ENCODE assay signal across 3 cellular contexts in the genomic region with DNA sequence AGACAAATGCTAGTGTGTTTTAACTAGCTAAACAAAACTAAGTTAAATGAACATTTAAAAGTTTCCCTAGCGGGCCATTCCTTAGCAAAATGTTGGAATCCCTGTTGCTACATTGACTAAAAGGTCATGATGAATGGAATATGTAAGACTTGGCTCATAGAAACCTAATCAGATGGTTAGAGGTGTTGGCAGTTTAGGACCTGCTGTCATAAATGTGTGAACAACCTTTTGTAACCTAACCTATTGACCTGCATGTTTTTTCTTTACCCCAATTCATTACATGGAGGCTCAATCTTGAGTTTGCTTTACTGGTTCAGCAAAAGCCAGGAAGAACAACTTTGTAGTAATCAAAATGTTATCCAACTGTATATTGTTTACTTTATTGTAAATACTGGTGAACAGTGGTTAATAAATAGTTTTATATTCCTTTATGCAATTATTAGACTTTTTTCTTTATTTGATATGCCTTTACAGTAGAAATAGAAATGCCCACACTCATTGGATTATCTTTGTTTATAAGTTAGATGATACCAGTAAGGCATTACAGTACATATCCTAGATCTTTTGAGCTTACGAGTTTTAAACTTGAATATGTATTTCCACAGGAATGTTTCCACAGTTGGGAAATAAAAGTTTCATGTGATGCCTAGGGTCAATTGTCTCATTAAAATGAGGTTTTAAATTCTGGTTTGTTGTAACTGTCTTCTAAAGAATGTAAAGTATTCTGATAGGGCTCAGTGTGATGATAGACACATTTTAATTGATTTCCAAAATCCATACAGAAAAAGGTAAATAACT.
TF ChIP-seq lines count a peak whose summit lies in the region.

No MANE protein-coding gene starts in this region.

TF ChIP-seq in GM12891, 5 proteins besides CTCF, POLR2A, EP300 and RAD21:
- no peak for TF ChIP-seq POLR2AphosphoS5 (IDR thresholded peaks at IDR 0.05; ENCODE audit: low read depth, low read length)
- no peak for TF ChIP-seq POU2F2 (IDR thresholded peaks at IDR 0.05; ENCODE audit: low read depth, low read length)
- no peak for TF ChIP-seq PAX5 (IDR thresholded peaks at IDR 0.05; ENCODE audit: insufficient read depth, low read length, severe bottlenecking)
- no peak for TF ChIP-seq SPI1 (IDR thresholded peaks at IDR 0.05; ENCODE audit: low read depth, low read length)
- no peak for TF ChIP-seq TAF1 (IDR thresholded peaks at IDR 0.05; ENCODE audit: low read depth, low read length)

TF ChIP-seq in K562, 482 proteins besides CTCF, POLR2A, EP300 and RAD21 (continues in another document):
- TF ChIP-seq, protein P1, sequence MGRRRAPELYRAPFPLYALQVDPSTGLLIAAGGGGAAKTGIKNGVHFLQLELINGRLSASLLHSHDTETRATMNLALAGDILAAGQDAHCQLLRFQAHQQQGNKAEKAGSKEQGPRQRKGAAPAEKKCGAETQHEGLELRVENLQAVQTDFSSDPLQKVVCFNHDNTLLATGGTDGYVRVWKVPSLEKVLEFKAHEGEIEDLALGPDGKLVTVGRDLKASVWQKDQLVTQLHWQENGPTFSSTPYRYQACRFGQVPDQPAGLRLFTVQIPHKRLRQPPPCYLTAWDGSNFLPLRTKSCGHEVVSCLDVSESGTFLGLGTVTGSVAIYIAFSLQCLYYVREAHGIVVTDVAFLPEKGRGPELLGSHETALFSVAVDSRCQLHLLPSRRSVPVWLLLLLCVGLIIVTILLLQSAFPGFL (CRISPR knock-in tag; IDR thresholded peaks at IDR 0.05) = no peak
- 0 out of 2 replicates have a peak, but pooled peaks have one; percentile 37 for TF ChIP-seq ZNF347 (CRISPR knock-in tag; IDR thresholded peaks at IDR 0.05; ENCODE audit: low read depth)
- no peak for TF ChIP-seq ZNF583 (CRISPR knock-in tag; IDR thresholded peaks at IDR 0.05)
- TF ChIP-seq SREBF2 (CRISPR knock-in tag; IDR thresholded peaks at IDR 0.05) = no peak
- no peak for TF ChIP-seq DMBX1 (CRISPR knock-in tag; IDR thresholded peaks at IDR 0.05; ENCODE audit: borderline replicate concordance)
- no peak for TF ChIP-seq ZNF507 (tag; conservative IDR thresholded peaks at IDR 0.05)
- TF ChIP-seq, protein P2, sequence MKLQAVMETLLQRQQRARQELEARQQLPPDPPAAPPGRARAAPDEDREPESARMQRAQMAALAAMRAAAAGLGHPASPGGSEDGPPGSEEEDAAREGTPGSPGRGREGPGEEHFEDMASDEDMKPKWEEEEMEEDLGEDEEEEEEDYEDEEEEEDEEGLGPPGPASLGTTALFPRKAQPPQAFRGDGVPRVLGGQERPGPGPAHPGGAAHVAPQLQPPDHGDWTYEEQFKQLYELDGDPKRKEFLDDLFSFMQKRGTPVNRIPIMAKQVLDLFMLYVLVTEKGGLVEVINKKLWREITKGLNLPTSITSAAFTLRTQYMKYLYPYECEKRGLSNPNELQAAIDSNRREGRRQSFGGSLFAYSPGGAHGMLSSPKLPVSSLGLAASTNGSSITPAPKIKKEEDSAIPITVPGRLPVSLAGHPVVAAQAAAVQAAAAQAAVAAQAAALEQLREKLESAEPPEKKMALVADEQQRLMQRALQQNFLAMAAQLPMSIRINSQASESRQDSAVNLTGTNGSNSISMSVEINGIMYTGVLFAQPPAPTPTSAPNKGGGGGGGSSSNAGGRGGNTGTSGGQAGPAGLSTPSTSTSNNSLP (IDR thresholded peaks at IDR 0.05; ENCODE audit: borderline replicate concordance, low read depth, low read length) = no peak
- no peak for TF ChIP-seq POU5F1 (IDR thresholded peaks at IDR 0.05; ENCODE audit: borderline replicate concordance, low read depth, low read length, partially characterized antibody)
- TF ChIP-seq, protein P3, sequence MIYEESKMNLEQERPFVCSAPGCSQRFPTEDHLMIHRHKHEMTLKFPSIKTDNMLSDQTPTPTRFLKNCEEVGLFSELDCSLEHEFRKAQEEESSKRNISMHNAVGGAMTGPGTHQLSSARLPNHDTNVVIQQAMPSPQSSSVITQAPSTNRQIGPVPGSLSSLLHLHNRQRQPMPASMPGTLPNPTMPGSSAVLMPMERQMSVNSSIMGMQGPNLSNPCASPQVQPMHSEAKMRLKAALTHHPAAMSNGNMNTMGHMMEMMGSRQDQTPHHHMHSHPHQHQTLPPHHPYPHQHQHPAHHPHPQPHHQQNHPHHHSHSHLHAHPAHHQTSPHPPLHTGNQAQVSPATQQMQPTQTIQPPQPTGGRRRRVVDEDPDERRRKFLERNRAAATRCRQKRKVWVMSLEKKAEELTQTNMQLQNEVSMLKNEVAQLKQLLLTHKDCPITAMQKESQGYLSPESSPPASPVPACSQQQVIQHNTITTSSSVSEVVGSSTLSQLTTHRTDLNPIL (CRISPR knock-in tag; IDR thresholded peaks at IDR 0.05) = no peak
- TF ChIP-seq KDM5B (IDR thresholded peaks at IDR 0.05; ENCODE audit: insufficient replicate concordance, low read depth, low read length) = no peak
- TF ChIP-seq MYNN (IDR thresholded peaks at IDR 0.05) = 0 out of 2 replicates have a peak, but pooled peaks have one; percentile 49
- no peak for TF ChIP-seq MYNN (CRISPR knock-in tag; IDR thresholded peaks at IDR 0.05)
- TF ChIP-seq, protein P4, sequence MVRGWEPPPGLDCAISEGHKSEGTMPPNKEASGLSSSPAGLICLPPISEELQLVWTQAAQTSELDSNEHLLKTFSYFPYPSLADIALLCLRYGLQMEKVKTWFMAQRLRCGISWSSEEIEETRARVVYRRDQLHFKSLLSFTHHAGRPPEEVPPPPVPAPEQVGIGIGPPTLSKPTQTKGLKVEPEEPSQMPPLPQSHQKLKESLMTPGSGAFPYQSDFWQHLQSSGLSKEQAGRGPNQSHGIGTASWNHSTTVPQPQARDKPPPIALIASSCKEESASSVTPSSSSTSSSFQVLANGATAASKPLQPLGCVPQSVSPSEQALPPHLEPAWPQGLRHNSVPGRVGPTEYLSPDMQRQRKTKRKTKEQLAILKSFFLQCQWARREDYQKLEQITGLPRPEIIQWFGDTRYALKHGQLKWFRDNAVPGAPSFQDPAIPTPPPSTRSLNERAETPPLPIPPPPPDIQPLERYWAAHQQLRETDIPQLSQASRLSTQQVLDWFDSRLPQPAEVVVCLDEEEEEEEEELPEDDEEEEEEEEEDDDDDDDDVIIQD (CRISPR knock-in tag; IDR thresholded peaks at IDR 0.05) = no peak
- TF ChIP-seq, protein P5, sequence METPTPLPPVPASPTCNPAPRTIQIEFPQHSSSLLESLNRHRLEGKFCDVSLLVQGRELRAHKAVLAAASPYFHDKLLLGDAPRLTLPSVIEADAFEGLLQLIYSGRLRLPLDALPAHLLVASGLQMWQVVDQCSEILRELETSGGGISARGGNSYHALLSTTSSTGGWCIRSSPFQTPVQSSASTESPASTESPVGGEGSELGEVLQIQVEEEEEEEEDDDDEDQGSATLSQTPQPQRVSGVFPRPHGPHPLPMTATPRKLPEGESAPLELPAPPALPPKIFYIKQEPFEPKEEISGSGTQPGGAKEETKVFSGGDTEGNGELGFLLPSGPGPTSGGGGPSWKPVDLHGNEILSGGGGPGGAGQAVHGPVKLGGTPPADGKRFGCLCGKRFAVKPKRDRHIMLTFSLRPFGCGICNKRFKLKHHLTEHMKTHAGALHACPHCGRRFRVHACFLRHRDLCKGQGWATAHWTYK (CRISPR knock-in tag; IDR thresholded peaks at IDR 0.05) = no peak
- TF ChIP-seq FOXJ3 (CRISPR knock-in tag; IDR thresholded peaks at IDR 0.05) = no peak

TF ChIP-seq in liver, 16 proteins besides CTCF, POLR2A, EP300 and RAD21:
- TF ChIP-seq, protein P6, sequence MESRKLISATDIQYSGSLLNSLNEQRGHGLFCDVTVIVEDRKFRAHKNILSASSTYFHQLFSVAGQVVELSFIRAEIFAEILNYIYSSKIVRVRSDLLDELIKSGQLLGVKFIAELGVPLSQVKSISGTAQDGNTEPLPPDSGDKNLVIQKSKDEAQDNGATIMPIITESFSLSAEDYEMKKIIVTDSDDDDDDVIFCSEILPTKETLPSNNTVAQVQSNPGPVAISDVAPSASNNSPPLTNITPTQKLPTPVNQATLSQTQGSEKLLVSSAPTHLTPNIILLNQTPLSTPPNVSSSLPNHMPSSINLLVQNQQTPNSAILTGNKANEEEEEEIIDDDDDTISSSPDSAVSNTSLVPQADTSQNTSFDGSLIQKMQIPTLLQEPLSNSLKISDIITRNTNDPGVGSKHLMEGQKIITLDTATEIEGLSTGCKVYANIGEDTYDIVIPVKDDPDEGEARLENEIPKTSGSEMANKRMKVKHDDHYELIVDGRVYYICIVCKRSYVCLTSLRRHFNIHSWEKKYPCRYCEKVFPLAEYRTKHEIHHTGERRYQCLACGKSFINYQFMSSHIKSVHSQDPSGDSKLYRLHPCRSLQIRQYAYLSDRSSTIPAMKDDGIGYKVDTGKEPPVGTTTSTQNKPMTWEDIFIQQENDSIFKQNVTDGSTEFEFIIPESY (IDR thresholded peaks at IDR 0.05) = no peak
- peak; percentile 15 to 50 for TF ChIP-seq RXRA (IDR thresholded peaks at IDR 0.05)
- TF ChIP-seq JUND (IDR thresholded peaks at IDR 0.05) = peak in 1 of 2 donors; percentile 9
TF ChIP-seq in liver: peak in this region for 2.
